Comparison of ENCODE assay signal across 8 cellular contexts in genomic region chr17:82022310-82022980, GRCh38. TPM values are rescaled to one million over a fixed set of nuclear protein-coding genes. Genes with fewer than 3 reads are reported as not detected.
DNase-seq lines count a peak whose midpoint lies in the region; ATAC-seq and TF ChIP-seq lines count a peak whose summit lies in the region.

CENPX (minus strand) TSS chr17:82022878; CDS start chr17:82022861, 17 bp downstream.

- ATAC-seq in GM18519 (IDR thresholded peaks at IDR 0.05; ENCODE audit: low FRiP score, unreplicated experiment): peak; percentile 29
- ATAC-seq in HG03521 (IDR thresholded peaks at IDR 0.05; ENCODE audit: unreplicated experiment): no peak
- ATAC-seq in HG02588 (IDR thresholded peaks at IDR 0.05; ENCODE audit: unreplicated experiment): no peak

- H3K27ac ChIP-seq in mesodermal cell (ENCODE audit: low read depth, low read length, severe bottlenecking) (peak within 1 kb of the TSS; percentile 62), uterus (peak within 1 kb of the TSS in 1 of 2 donors; percentile 77)

- no peaks in the 10 kb centered on the region for H3K27me3 ChIP-seq in uterus

- H3K4me3 ChIP-seq in choroid plexus epithelial cell (ENCODE audit: low read depth, low read length) (peak within 1 kb of the TSS; percentile 83), mesodermal cell (ENCODE audit: extremely low read depth, insufficient read depth, low read length, poor library complexity, severe bottlenecking) (peak within 1 kb of the TSS; percentile 84), uterus (peak within 1 kb of the TSS; percentile 67 to 88)

- H3K36me3 ChIP-seq in mesodermal cell (ENCODE audit: control insufficient read depth, insufficient read depth, low read length): peaks cover 8% of the 10 kb centered on the region
- H3K36me3 ChIP-seq in uterus: no peaks in the 10 kb centered on the region

- H3K4me1 ChIP-seq in mesodermal cell (ENCODE audit: control insufficient read depth, insufficient read depth, low read length, poor library complexity, severe bottlenecking) (peaks cover 6% of the 10 kb centered on the region), uterus (peaks cover 0 to 20% of the 10 kb centered on the region in 2 donors)

- TF ChIP-seq CTCF in choroid plexus epithelial cell (conservative IDR thresholded peaks at IDR 0.05; ENCODE audit: low read depth, low read length): no peak
- no peak for TF ChIP-seq CTCF in uterus (IDR thresholded peaks at IDR 0.05)

- WGBS in mesodermal cell (ENCODE audit: insufficient coverage in 2 of 2), 2 experiments: 0% methylated on average over 36 to 63 of the region's 64 CpGs

- intact Hi-C loops in uterus (cut with DNase I; ENCODE audit: low total_unique reads): no loop called here

- peak; percentile 23 for DNase-seq in M059J (ENCODE audit: low read depth)
- DNase-seq in choroid plexus epithelial cell (ENCODE audit: low read depth): no peak
- DNase-seq in uterus: no peak
- DNase-seq in NCI-H1436 (lab: John Stamatoyannopoulos, UW): no peak

- H3K9me3 ChIP-seq in mesodermal cell (ENCODE audit: control insufficient read depth, low read length) (no peaks in the 10 kb centered on the region), uterus (no peaks in the 10 kb centered on the region)

- peak in 1 of 2 donors; percentile 64 for TF ChIP-seq POLR2A in uterus (IDR thresholded peaks at IDR 0.05)

RNA-seq across cellular contexts. Expression of gene CENPX, which starts in this region (rescaled TPM):
- 121 and 155 TPM in 2 replicates for total RNA-seq in M059J (2014; rRNA removed; shearing (Covaris generic))
- polyA plus RNA-seq in mesodermal cell (2013, experiment 1 of 2): 51.9 TPM
- polyA plus RNA-seq in mesodermal cell (2013, experiment 2 of 2): 43.9 TPM
- 100 to 1,000 TPM in 1 of 4 donors, 10 to 100 TPM in 3; 26.7 to 212 (median 49.8) TPM for total RNA-seq in uterus
